ENCODE assay signal across 16 cellular contexts in genomic region chr19:4748185-4748584, GRCh38.
"Had no signal": no experiment of that assay in that cellular context is flagged by ENCODE, and none has a peak within 500 bp of the region (broad histone marks: within the 10 kb centered on the region; RNA-seq: fewer than 3 reads in every experiment).

No MANE protein-coding gene starts in this region.

- H3K27ac ChIP-seq: parathyroid adenoma, right atrium auricular region, thoracic aorta, tibial nerve, upper lobe of left lung had no signal

- H3K9ac ChIP-seq: parathyroid adenoma had no signal

- ATAC-seq: left lobe of liver; natural killer cell; sciatic nerve; stimulated activated memory B cell treated with anti-CD40 and anti-IgM and Interleukin-4, amounts not matched to agents 10 μg/mL and 1 μg/mL and 100 μg/mL, for 72 hours; stimulated activated naive CD8-positive, alpha-beta T cell treated with anti-CD3 and anti-CD28 coated beads, Interleukin-15, Interleukin-2, amounts not matched to agents 100 U/mL and 50 U/mL, for 24 hours had no signal

- H3K27me3 ChIP-seq: right atrium auricular region, upper lobe of left lung had no signal

- H3K9me3 ChIP-seq: right atrium auricular region, upper lobe of left lung had no signal

- DNase-seq: dorsolateral prefrontal cortex; effector CD4-positive, alpha-beta T cell; kidney; natural killer cell; stimulated activated CD4-positive, alpha-beta T cell treated with anti-CD3 and anti-CD28 coated beads, Interleukin-4, amount 100 ng/mL, for 4 hours; stimulated activated naive CD8-positive, alpha-beta T cell treated with anti-CD3 and anti-CD28 coated beads, Interleukin-15, Interleukin-2, amounts not matched to agents 100 U/mL and 50 U/mL, for 24 hours; substantia nigra; upper lobe of left lung had no signal

- H3K36me3 ChIP-seq: right atrium auricular region, thoracic aorta, tibial nerve, upper lobe of left lung had no signal

- H3K4me3 ChIP-seq: dorsolateral prefrontal cortex, lung, right atrium auricular region, thoracic aorta, tibial nerve, upper lobe of left lung had no signal

- H3K4me1 ChIP-seq: parathyroid adenoma had no signal
